9 cellular contexts compared by ENCODE assay signal in genomic region chrX:27336466-27337091, GRCh38.
DNase-seq lines count a peak whose midpoint lies in the region; ATAC-seq and TF ChIP-seq lines count a peak whose summit lies in the region.
"Had no signal": no experiment of that assay in that cellular context is flagged by ENCODE, and none has a peak within 500 bp of the region (broad histone marks: within the 10 kb centered on the region; RNA-seq: fewer than 3 reads in every experiment).

No MANE protein-coding gene starts in this region.

- H3K9me3 Mint-ChIP-seq in nephron = no peaks in the 10 kb centered on the region

- ATAC-seq in GM18502 (IDR thresholded peaks at IDR 0.05; ENCODE audit: poor library complexity, unreplicated experiment) (peak; percentile 81), GM21423 (IDR thresholded peaks at IDR 0.05; ENCODE audit: unreplicated experiment) (no peak), HG03097 (IDR thresholded peaks at IDR 0.05; ENCODE audit: low FRiP score, unreplicated experiment) (no peak)

- H3K4me3 Mint-ChIP-seq in nephron = no peak overlapping the region
- H3K4me3 Mint-ChIP-seq: immature natural killer cell had no signal

- no peak overlapping the region for H3K27ac Mint-ChIP-seq in nephron
- H3K27ac Mint-ChIP-seq: immature natural killer cell had no signal

- no peaks in the 10 kb centered on the region for H3K36me3 Mint-ChIP-seq in nephron (ENCODE audit: low read depth)
- H3K36me3 Mint-ChIP-seq: immature natural killer cell had no signal

- peak; percentile 72 to 76 (median 73) for TF ChIP-seq CTCF in nephron (IDR thresholded peaks at IDR 0.05; ENCODE audit: unreplicated experiment in 3 of 3)

- DNase-seq in AML-193 (lab: John Stamatoyannopoulos, UW) (peak; percentile 48 to 50), LHCN-M2 (ENCODE audit: low read depth) (peak; percentile 2), SW480 (ENCODE audit: low spot score) (peak; percentile 10), ecto neural progenitor cell (ENCODE audit: low spot score) (peak; percentile 49)

- peaks cover 4% of the 10 kb centered on the region for H3K27me3 Mint-ChIP-seq in nephron (ENCODE audit: low read depth)

- no peaks in the 10 kb centered on the region for H3K4me1 Mint-ChIP-seq in nephron
- H3K4me1 Mint-ChIP-seq: immature natural killer cell had no signal
